ENCODE assay signal across 26 cellular contexts in the genomic region with DNA sequence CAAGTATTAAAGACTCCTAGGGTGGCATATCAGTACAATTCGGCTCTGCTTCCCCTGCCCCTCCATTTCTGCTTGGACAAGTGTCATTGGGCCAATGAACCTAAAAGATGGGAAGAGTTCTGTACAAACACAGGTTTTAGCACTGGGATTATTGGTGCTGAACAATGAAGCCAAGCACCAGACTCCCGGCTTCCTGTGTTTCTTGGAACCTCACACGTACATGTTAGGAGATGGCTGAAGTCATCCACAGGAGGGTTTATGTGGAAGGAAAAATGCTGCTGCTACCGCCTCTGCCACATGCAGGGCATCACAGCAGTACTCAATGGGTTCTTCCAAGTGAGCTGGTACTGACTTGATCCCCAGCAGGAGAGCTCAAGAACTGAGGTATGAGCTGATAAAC. TPM values are rescaled to one million over a fixed set of nuclear protein-coding genes. Genes with fewer than 3 reads are reported as not detected.
"Had no signal": no experiment of that assay in that cellular context is flagged by ENCODE, and none has a peak within 500 bp of the region (broad histone marks: within the 10 kb centered on the region; RNA-seq: fewer than 3 reads in every experiment).

No MANE protein-coding gene starts in this region.

- DNase-seq: hypothalamus; immature natural killer cell; left ventricle myocardium inferior; midbrain; mucosa of descending colon; naive thymus-derived CD4-positive, alpha-beta T cell; ovary; stimulated activated CD4-positive, alpha-beta T cell treated with anti-CD3 and anti-CD28 coated beads, Interleukin-12 subunit alpha, Interleukin-12 subunit beta, amount 100 ng/mL, for 4 hours; stimulated activated CD4-positive, alpha-beta T cell treated with anti-CD3 and anti-CD28 coated beads, Interleukin-15, amount 100 ng/mL, for 24 hours; stimulated activated CD4-positive, alpha-beta T cell treated with anti-CD3 and anti-CD28 coated beads, Interleukin-2, amount 100 ng/mL, for 24 hours; stimulated activated CD4-positive, alpha-beta T cell treated with anti-CD3 and anti-CD28 coated beads, Interleukin-4, amount 100 ng/mL, for 24 hours; stimulated activated naive CD4-positive, alpha-beta T cell; tibial artery had no signal

- H3K4me1 Mint-ChIP-seq: immature natural killer cell; naive thymus-derived CD4-positive, alpha-beta T cell; stimulated activated effector memory CD8-positive, alpha-beta T cell treated with anti-CD3 and anti-CD28 coated beads, Interleukin-12 subunit alpha, Interleukin-12 subunit beta, amount 100 ng/mL, for 72 hours had no signal

- H3K27ac ChIP-seq: left ventricle myocardium inferior, ovary, right atrium auricular region, skin epidermis, suprapubic skin, thoracic aorta, tibial artery, vagina had no signal

- H3K36me3 Mint-ChIP-seq: immature natural killer cell; naive thymus-derived CD4-positive, alpha-beta T cell; natural killer cell treated with Interleukin-12 subunit alpha and Interleukin-12 subunit beta and Interleukin-15 and Interleukin-18, amount 100 ng/mL, for 72 hours; stimulated activated effector memory CD8-positive, alpha-beta T cell treated with anti-CD3 and anti-CD28 coated beads, Interleukin-12 subunit alpha, Interleukin-12 subunit beta, amount 100 ng/mL, for 72 hours had no signal

- ATAC-seq: mucosa of descending colon; naive thymus-derived CD4-positive, alpha-beta T cell; natural killer cell treated with Interleukin-12 subunit alpha and Interleukin-12 subunit beta and Interleukin-15 and Interleukin-18, amount 100 ng/mL, for 72 hours; sciatic nerve; stimulated activated effector memory CD8-positive, alpha-beta T cell treated with anti-CD3 and anti-CD28 coated beads, Interleukin-12 subunit alpha, Interleukin-12 subunit beta, amount 100 ng/mL, for 72 hours had no signal

- H3K9me3 ChIP-seq: left ventricle myocardium inferior, mucosa of descending colon, ovary, right atrium auricular region, suprapubic skin, thoracic aorta, tibial artery, vagina had no signal

- H3K4me1 ChIP-seq: suprapubic skin, tibial artery, vagina had no signal

- H3K27ac Mint-ChIP-seq: immature natural killer cell; naive thymus-derived CD4-positive, alpha-beta T cell; natural killer cell treated with Interleukin-12 subunit alpha and Interleukin-12 subunit beta and Interleukin-15 and Interleukin-18, amount 100 ng/mL, for 72 hours; progenitor cell of endocrine pancreas; stimulated activated effector memory CD8-positive, alpha-beta T cell treated with anti-CD3 and anti-CD28 coated beads, Interleukin-12 subunit alpha, Interleukin-12 subunit beta, amount 100 ng/mL, for 72 hours; stimulated activated naive CD8-positive, alpha-beta T cell treated with anti-CD3 and anti-CD28 coated beads, Interleukin-15, Interleukin-2, amounts not matched to agents 100 ng/mL and 50 ng/mL, for 24 hours; type B pancreatic cell had no signal

- H3K4me3 Mint-ChIP-seq: immature natural killer cell; naive thymus-derived CD4-positive, alpha-beta T cell; natural killer cell treated with Interleukin-12 subunit alpha and Interleukin-12 subunit beta and Interleukin-15 and Interleukin-18, amount 100 ng/mL, for 72 hours; stimulated activated effector memory CD8-positive, alpha-beta T cell treated with anti-CD3 and anti-CD28 coated beads, Interleukin-12 subunit alpha, Interleukin-12 subunit beta, amount 100 ng/mL, for 72 hours; stimulated activated naive CD8-positive, alpha-beta T cell treated with anti-CD3 and anti-CD28 coated beads, Interleukin-15, Interleukin-2, amounts not matched to agents 100 ng/mL and 50 ng/mL, for 24 hours; type B pancreatic cell had no signal

- H3K27me3 Mint-ChIP-seq: progenitor cell of endocrine pancreas, type B pancreatic cell had no signal

- H3K36me3 ChIP-seq: left ventricle myocardium inferior, ovary, right atrium auricular region, suprapubic skin, thoracic aorta, tibial artery, vagina had no signal

- FAIRE-seq: islet of Langerhans had no signal

- H3K9me3 Mint-ChIP-seq: immature natural killer cell; naive thymus-derived CD4-positive, alpha-beta T cell; natural killer cell treated with Interleukin-12 subunit alpha and Interleukin-12 subunit beta and Interleukin-15 and Interleukin-18, amount 100 ng/mL, for 72 hours; stimulated activated effector memory CD8-positive, alpha-beta T cell treated with anti-CD3 and anti-CD28 coated beads, Interleukin-12 subunit alpha, Interleukin-12 subunit beta, amount 100 ng/mL, for 72 hours; stimulated activated naive CD8-positive, alpha-beta T cell treated with anti-CD3 and anti-CD28 coated beads, Interleukin-15, Interleukin-2, amounts not matched to agents 100 ng/mL and 50 ng/mL, for 24 hours; type B pancreatic cell had no signal

- H3K27me3 ChIP-seq: ovary, right atrium auricular region, suprapubic skin, tibial artery, vagina had no signal

- H3K4me3 ChIP-seq: left ventricle myocardium inferior, lung, mucosa of descending colon, ovary, right atrium auricular region, skin epidermis, suprapubic skin, thoracic aorta, tibial artery, vagina had no signal

RNA-seq across cellular contexts. Expression of gene TNFRSF21, which starts 49.7 kb away (rescaled TPM):
- polyA plus RNA-seq: naive thymus-derived CD4-positive, alpha-beta T cell had no signal
